22 cellular contexts compared by ENCODE assay signal in genomic region chr22:46852771-46853170, GRCh38.
"Had no signal": no experiment of that assay in that cellular context is flagged by ENCODE, and none has a peak within 500 bp of the region (broad histone marks: within the 10 kb centered on the region; RNA-seq: fewer than 3 reads in every experiment).

No MANE protein-coding gene starts in this region.

- H3K9me3 ChIP-seq: ascending aorta, body of pancreas, MG63 had no signal

- H3K9me3 Mint-ChIP-seq: activated CD4-positive, alpha-beta memory T cell treated with anti-CD3 and anti-CD28 coated beads for 36 hours; activated CD4-positive, alpha-beta T cell treated with anti-CD3 and anti-CD28 coated beads, Interleukin-2, amount 10 ng/mL, durations not matched to agents 7 days and 5 days; activated T-cell treated with anti-CD3 and anti-CD28 coated beads, Interleukin-2, amount 50 U/mL, for 72 hours had no signal

- H3K27ac Mint-ChIP-seq: activated CD4-positive, alpha-beta memory T cell treated with anti-CD3 and anti-CD28 coated beads for 36 hours; activated CD4-positive, alpha-beta T cell treated with anti-CD3 and anti-CD28 coated beads, Interleukin-2, amount 10 ng/mL, durations not matched to agents 7 days and 5 days; activated T-cell treated with anti-CD3 and anti-CD28 coated beads, Interleukin-2, amount 50 U/mL, for 72 hours had no signal

- DNase-seq: activated CD4-positive, alpha-beta memory T cell treated with anti-CD3 and anti-CD28 coated beads for 36 hours; activated CD4-positive, alpha-beta T cell treated with anti-CD3 and anti-CD28 coated beads, Interleukin-2, amount 10 ng/mL, durations not matched to agents 7 days and 5 days; activated CD4-positive, CD25-positive, alpha-beta regulatory T cell; activated CD8-positive, alpha-beta memory T cell treated with anti-CD3 and anti-CD28 coated beads for 24 hours; activated naive CD4-positive, alpha-beta T cell treated with anti-CD3 and anti-CD28 coated beads, Interleukin-2, amount 50 U/mL, for 16 hours; activated T-cell treated with anti-CD3 and anti-CD28 coated beads, Interleukin-2, amount 50 U/mL, for 72 hours; amniotic stem cell; body of pancreas; MG63; MV-4-11; NCI-H1092 treated with DMSO at 0.1 percent for 48 hours; NCI-H1417 treated with DMSO at 0.1 percent for 48 hours; NCI-H1694 treated with DMSO at 0.1 percent for 48 hours; NCI-H2029 treated with DMSO at 0.1 percent for 48 hours; NCI-H345; NCI-H510A; NCI-H526 treated with DMSO at 0.1 percent for 48 hours; NCI-H82; SIG-M5; T-helper 2 cell; T1000 had no signal

- H3K27ac ChIP-seq: ascending aorta, body of pancreas had no signal

- ATAC-seq: activated T-cell treated with anti-CD3 and anti-CD28 coated beads, Interleukin-2, amount 50 U/mL, for 72 hours; body of pancreas had no signal

- H3K4me3 Mint-ChIP-seq: activated CD4-positive, alpha-beta memory T cell treated with anti-CD3 and anti-CD28 coated beads for 36 hours; activated CD4-positive, alpha-beta T cell treated with anti-CD3 and anti-CD28 coated beads, Interleukin-2, amount 10 ng/mL, durations not matched to agents 7 days and 5 days; activated T-cell treated with anti-CD3 and anti-CD28 coated beads, Interleukin-2, amount 50 U/mL, for 72 hours had no signal

- H3K27me3 Mint-ChIP-seq: activated CD4-positive, alpha-beta memory T cell treated with anti-CD3 and anti-CD28 coated beads for 36 hours; activated CD4-positive, alpha-beta T cell treated with anti-CD3 and anti-CD28 coated beads, Interleukin-2, amount 10 ng/mL, durations not matched to agents 7 days and 5 days had no signal

- H3K4me3 ChIP-seq: ascending aorta, body of pancreas, MG63 had no signal

- H3K27me3 ChIP-seq: ascending aorta, body of pancreas, MG63 had no signal

- H3K4me1 ChIP-seq: ascending aorta, body of pancreas had no signal
